24 cellular contexts compared by ENCODE assay signal in the genomic region with DNA sequence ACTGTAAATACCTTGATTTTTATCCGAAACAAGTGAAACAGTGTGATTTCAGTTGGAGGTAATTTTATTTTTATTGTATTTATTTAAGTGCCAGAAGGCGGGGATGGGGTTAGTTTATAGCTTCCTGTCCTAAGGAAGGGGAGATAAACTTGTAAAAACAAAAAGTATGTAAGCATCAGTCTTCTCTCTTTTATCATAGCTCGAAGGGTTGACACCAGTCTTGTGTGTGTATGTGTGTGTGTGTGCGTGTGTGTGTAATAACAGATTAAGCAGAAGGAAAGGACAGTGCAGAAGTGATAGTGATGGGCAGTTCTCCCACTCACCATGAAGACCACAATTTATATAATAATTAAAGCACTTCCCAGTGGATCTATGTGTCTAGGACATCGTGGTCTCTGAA.
"Had no signal": no experiment of that assay in that cellular context is flagged by ENCODE, and none has a peak within 500 bp of the region (broad histone marks: within the 10 kb centered on the region; RNA-seq: fewer than 3 reads in every experiment).

No MANE protein-coding gene starts in this region.

- H3K27ac ChIP-seq: esophagus squamous epithelium, left lung, ovary, psoas muscle, sigmoid colon, stomach, tibial artery had no signal

- H3K4me1 ChIP-seq: esophagus squamous epithelium, left lung, psoas muscle, sigmoid colon, stomach, tibial artery had no signal

- ATAC-seq: effector memory CD8-positive, alpha-beta T cell; left lung; naive thymus-derived CD4-positive, alpha-beta T cell; psoas muscle; right cardiac atrium; stimulated activated effector memory CD8-positive, alpha-beta T cell treated with anti-CD3 and anti-CD28 coated beads, Interleukin-12 subunit alpha, Interleukin-12 subunit beta, amount 100 ng/mL, for 72 hours had no signal

- H3K4me3 Mint-ChIP-seq: effector memory CD8-positive, alpha-beta T cell; mesothelial cell of epicardium; naive thymus-derived CD4-positive, alpha-beta T cell; nephron; stimulated activated effector memory CD8-positive, alpha-beta T cell treated with anti-CD3 and anti-CD28 coated beads, Interleukin-12 subunit alpha, Interleukin-12 subunit beta, amount 100 ng/mL, for 72 hours; type B pancreatic cell had no signal

- H3K36me3 Mint-ChIP-seq: mesothelial cell of epicardium; naive thymus-derived CD4-positive, alpha-beta T cell; stimulated activated effector memory CD8-positive, alpha-beta T cell treated with anti-CD3 and anti-CD28 coated beads, Interleukin-12 subunit alpha, Interleukin-12 subunit beta, amount 100 ng/mL, for 72 hours; type B pancreatic cell had no signal

- H3K9me3 ChIP-seq: esophagus squamous epithelium, left lung, ovary, psoas muscle, sigmoid colon, stomach, tibial artery had no signal

- H3K4me1 Mint-ChIP-seq: mesothelial cell of epicardium; naive thymus-derived CD4-positive, alpha-beta T cell; nephron; stimulated activated effector memory CD8-positive, alpha-beta T cell treated with anti-CD3 and anti-CD28 coated beads, Interleukin-12 subunit alpha, Interleukin-12 subunit beta, amount 100 ng/mL, for 72 hours had no signal

- DNase-seq: cortex of kidney; effector memory CD8-positive, alpha-beta T cell; erythroblast; esophagus squamous epithelium; foreskin melanocyte; hypothalamus; left lung; mesenchymal stem cell; naive thymus-derived CD4-positive, alpha-beta T cell; nucleus accumbens; ovary; posterior cingulate gyrus; psoas muscle; right cardiac atrium; sigmoid colon; stimulated activated CD4-positive, alpha-beta T cell treated with anti-CD3 and anti-CD28 coated beads, Interleukin-2, amount 100 ng/mL, for 24 hours; stimulated activated CD4-positive, alpha-beta T cell treated with anti-CD3 and anti-CD28 coated beads, Interleukin-4, amount 100 ng/mL, for 24 hours; stimulated activated naive CD4-positive, alpha-beta T cell treated with Interleukin-2 at 50 U/mL for 16 hours; stomach; tibial artery had no signal

- H3K27me3 ChIP-seq: esophagus squamous epithelium, left lung, ovary, sigmoid colon, stomach, tibial artery had no signal

- H3K9me3 Mint-ChIP-seq: mesothelial cell of epicardium, type B pancreatic cell had no signal

- H3K27me3 Mint-ChIP-seq: effector memory CD8-positive, alpha-beta T cell; type B pancreatic cell had no signal

- H3K36me3 ChIP-seq: esophagus squamous epithelium, left lung, ovary, sigmoid colon, stomach, tibial artery had no signal

- H3K27ac Mint-ChIP-seq: effector memory CD8-positive, alpha-beta T cell; mesothelial cell of epicardium; naive thymus-derived CD4-positive, alpha-beta T cell; nephron; stimulated activated effector memory CD8-positive, alpha-beta T cell treated with anti-CD3 and anti-CD28 coated beads, Interleukin-12 subunit alpha, Interleukin-12 subunit beta, amount 100 ng/mL, for 72 hours; type B pancreatic cell had no signal

- H3K4me3 ChIP-seq: esophagus squamous epithelium, left lung, ovary, psoas muscle, sigmoid colon, stomach, tibial artery had no signal
